In the genomic region with DNA sequence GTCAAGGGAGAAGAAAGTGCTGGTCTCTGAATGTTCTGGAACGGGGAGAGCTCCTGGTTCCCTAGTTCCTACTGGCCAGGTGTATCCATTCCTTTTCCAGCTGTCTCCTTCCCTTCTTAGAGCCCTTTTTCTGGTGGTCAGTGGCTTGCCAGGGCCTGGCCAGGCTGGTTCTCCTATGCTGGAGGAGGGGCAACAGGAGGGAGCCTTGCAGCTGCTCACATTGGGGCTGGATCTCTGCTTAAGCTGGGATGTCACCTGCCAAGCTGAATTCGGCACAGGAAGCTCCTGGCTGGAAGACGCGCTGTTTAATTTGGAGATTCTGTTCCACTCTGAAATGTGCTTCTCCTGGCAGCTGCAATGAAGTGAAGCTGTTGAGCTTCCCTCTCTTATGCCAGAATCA, we compare ENCODE assay signal across 23 cellular contexts. TPM values are rescaled to one million over a fixed set of nuclear protein-coding genes. Genes with fewer than 3 reads are reported as not detected.
"Had no signal": no experiment of that assay in that cellular context is flagged by ENCODE, and none has a peak within 500 bp of the region (broad histone marks: within the 10 kb centered on the region; RNA-seq: fewer than 3 reads in every experiment).

No MANE protein-coding gene starts in this region.

- H3K9me3 ChIP-seq: colonic mucosa, pancreas, suprapubic skin, thyroid gland, upper lobe of left lung, uterus had no signal

- H3K4me3 Mint-ChIP-seq: naive thymus-derived CD8-positive, alpha-beta T cell; neural crest cell; stimulated activated effector memory CD8-positive, alpha-beta T cell treated with anti-CD3 and anti-CD28 coated beads, Interleukin-12 subunit alpha, Interleukin-12 subunit beta, amount 100 ng/mL, for 72 hours had no signal

- H3K27me3 ChIP-seq: colonic mucosa, pancreas, suprapubic skin, thyroid gland, upper lobe of left lung, uterus had no signal

- H2AFZ ChIP-seq: hepatocyte had no signal

- DNase-seq: cerebellar nuclear complex; colonic mucosa; effector CD4-positive, alpha-beta T cell; foreskin melanocyte; head of caudate nucleus; kidney glomerular epithelial cell; naive thymus-derived CD8-positive, alpha-beta T cell; nucleus accumbens; pancreas; stimulated activated CD4-positive, alpha-beta T cell treated with anti-CD3 and anti-CD28 coated beads, Interleukin-4, amount 100 ng/mL, for 1 hour; stimulated activated CD8-positive, alpha-beta memory T cell treated with anti-CD3 and anti-CD28 coated beads, Interleukin-4, amount 100 ng/mL, for 48 hours; stimulated activated naive CD8-positive, alpha-beta T cell treated with anti-CD3 and anti-CD28 coated beads, Interleukin-15, Interleukin-2, amounts not matched to agents 100 U/mL and 50 U/mL, for 24 hours; thyroid gland; upper lobe of left lung; uterus had no signal

- H3K36me3 Mint-ChIP-seq: naive thymus-derived CD8-positive, alpha-beta T cell; stimulated activated effector memory CD8-positive, alpha-beta T cell treated with anti-CD3 and anti-CD28 coated beads, Interleukin-12 subunit alpha, Interleukin-12 subunit beta, amount 100 ng/mL, for 72 hours had no signal

- H3K4me1 Mint-ChIP-seq: naive thymus-derived CD8-positive, alpha-beta T cell; stimulated activated effector memory CD8-positive, alpha-beta T cell treated with anti-CD3 and anti-CD28 coated beads, Interleukin-12 subunit alpha, Interleukin-12 subunit beta, amount 100 ng/mL, for 72 hours had no signal

- H3K4me3 ChIP-seq: colonic mucosa, hepatocyte, pancreas, skin epidermis, suprapubic skin, thyroid gland, upper lobe of left lung, uterus had no signal

- H3K36me3 ChIP-seq: colonic mucosa, pancreas, thyroid gland, upper lobe of left lung, uterus had no signal

- ATAC-seq: naive thymus-derived CD8-positive, alpha-beta T cell; pancreas; sciatic nerve; stimulated activated effector memory CD8-positive, alpha-beta T cell treated with anti-CD3 and anti-CD28 coated beads, Interleukin-12 subunit alpha, Interleukin-12 subunit beta, amount 100 ng/mL, for 72 hours; stimulated activated naive CD8-positive, alpha-beta T cell treated with anti-CD3 and anti-CD28 coated beads, Interleukin-15, Interleukin-2, amounts not matched to agents 100 U/mL and 50 U/mL, for 24 hours had no signal

- H3K27ac ChIP-seq: colonic mucosa, hepatocyte, pancreas, skin epidermis, suprapubic skin, thyroid gland, upper lobe of left lung, uterus had no signal

- H3K79me2 ChIP-seq: hepatocyte had no signal

- H3K9me3 Mint-ChIP-seq: naive thymus-derived CD8-positive, alpha-beta T cell; neural crest cell; stimulated activated effector memory CD8-positive, alpha-beta T cell treated with anti-CD3 and anti-CD28 coated beads, Interleukin-12 subunit alpha, Interleukin-12 subunit beta, amount 100 ng/mL, for 72 hours had no signal

- H3K4me2 ChIP-seq: hepatocyte had no signal

- H3K4me1 ChIP-seq: colonic mucosa, pancreas, suprapubic skin, thyroid gland, upper lobe of left lung, uterus had no signal

- H3K27ac Mint-ChIP-seq: naive thymus-derived CD8-positive, alpha-beta T cell; stimulated activated effector memory CD8-positive, alpha-beta T cell treated with anti-CD3 and anti-CD28 coated beads, Interleukin-12 subunit alpha, Interleukin-12 subunit beta, amount 100 ng/mL, for 72 hours had no signal

RNA-seq across cellular contexts. Expression of a gene that starts 56.0 kb away (rescaled TPM):
- total RNA-seq: colonic mucosa, hepatocyte, liver, pulmonary artery endothelial cell, thyroid gland, uterus had no signal
- polyA plus RNA-seq: liver had no signal
